ENCODE assay signal across 19 cellular contexts in the genomic region with DNA sequence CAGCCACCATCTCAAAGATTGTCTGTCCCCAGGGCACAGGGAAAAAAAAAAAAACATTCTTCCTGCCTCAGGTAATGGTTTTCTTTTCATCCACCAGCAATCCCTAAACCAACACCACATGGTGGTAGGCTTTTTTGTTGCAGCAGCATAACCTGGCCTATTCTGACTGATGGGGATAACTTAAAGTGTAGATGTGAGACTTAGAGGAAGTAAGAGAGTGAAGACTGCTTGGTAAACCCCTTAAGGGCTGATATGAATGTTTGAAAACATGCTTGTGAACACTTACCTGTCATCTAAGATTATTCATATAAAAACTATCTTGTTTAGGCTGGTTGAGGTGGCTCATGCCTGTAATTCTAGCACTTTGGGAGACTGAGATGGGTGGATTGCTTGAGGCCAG.
DNase-seq lines count a peak whose midpoint lies in the region; ATAC-seq and TF ChIP-seq lines count a peak whose summit lies in the region.
"Had no signal": no experiment of that assay in that cellular context is flagged by ENCODE, and none has a peak within 500 bp of the region (broad histone marks: within the 10 kb centered on the region; RNA-seq: fewer than 3 reads in every experiment).

No MANE protein-coding gene starts in this region.

- H3K9me3 ChIP-seq in MM.1S (replicated peaks; ENCODE audit: insufficient read depth, low read length) (no peaks in the 10 kb centered on the region), breast epithelium (no peaks in the 10 kb centered on the region)

- H3K79me2 ChIP-seq in MM.1S (ENCODE audit: low read length) = no peaks in the 10 kb centered on the region

- H3K27me3 ChIP-seq in MM.1S (replicated peaks; ENCODE audit: insufficient read depth, low read length) (no peaks in the 10 kb centered on the region), breast epithelium (no peaks in the 10 kb centered on the region)

- H3K4me3 ChIP-seq in MM.1S (ENCODE audit: low read length) (no peak overlapping the region), breast epithelium (no peak overlapping the region)

- peaks cover 30% of the 10 kb centered on the region for H3F3A ChIP-seq in MM.1S (ENCODE audit: insufficient read depth, low read length)

- intact Hi-C loops in breast epithelium (cut with DNase I; ENCODE audit: low total_unique reads) = no loop called here

- H3K4me3 Mint-ChIP-seq in activated CD8-positive, alpha-beta memory T cell treated with anti-CD3 and anti-CD28 coated beads, Interleukin-2, amount 10 ng/mL, durations not matched to agents 7 days and 5 days = no peak overlapping the region
- H3K4me3 Mint-ChIP-seq in activated naive CD8-positive, alpha-beta T cell treated with anti-CD3 and anti-CD28 coated beads, Interleukin-2, amount 50 U/mL, for 24 hours = peak overlapping the region; percentile 37
- no peak overlapping the region for H3K4me3 Mint-ChIP-seq in stimulated activated memory B cell treated with anti-CD40 and anti-IgM and Interleukin-4, amounts not matched to agents 10 μg/mL and 1 μg/mL and 100 μg/mL, for 72 hours
- H3K4me3 Mint-ChIP-seq: activated naive CD4-positive, alpha-beta T cell treated with anti-CD3 and anti-CD28 coated beads, Interleukin-2, amount 50 U/mL, for 24 hours had no signal

- no peak for TF ChIP-seq CTCF in MM.1S (IDR thresholded peaks at IDR 0.05; ENCODE audit: low read length)
- no peak for TF ChIP-seq CTCF in breast epithelium (IDR thresholded peaks at IDR 0.05)

- peak overlapping the region; percentile 97; the same call in 1 of the 2 replicates for H3K27ac ChIP-seq in MM.1S (ENCODE audit: low read length)
- H3K27ac ChIP-seq in breast epithelium = no peak overlapping the region
- H3K27ac ChIP-seq: HL-60 had no signal

- no peaks in the 10 kb centered on the region for H3K27me3 Mint-ChIP-seq in activated CD8-positive, alpha-beta memory T cell treated with anti-CD3 and anti-CD28 coated beads, Interleukin-2, amount 10 ng/mL, durations not matched to agents 7 days and 5 days
- H3K27me3 Mint-ChIP-seq in activated naive CD8-positive, alpha-beta T cell treated with anti-CD3 and anti-CD28 coated beads, Interleukin-2, amount 50 U/mL, for 24 hours = no peaks in the 10 kb centered on the region
- no peaks in the 10 kb centered on the region for H3K27me3 Mint-ChIP-seq in stimulated activated memory B cell treated with anti-CD40 and anti-IgM and Interleukin-4, amounts not matched to agents 10 μg/mL and 1 μg/mL and 100 μg/mL, for 72 hours
- H3K27me3 Mint-ChIP-seq: activated naive CD4-positive, alpha-beta T cell treated with anti-CD3 and anti-CD28 coated beads, Interleukin-2, amount 50 U/mL, for 24 hours had no signal

- H2AFZ ChIP-seq in MM.1S (ENCODE audit: low read length) = no peak overlapping the region

- H3K4me2 ChIP-seq in MM.1S (ENCODE audit: low read depth, low read length) = peak overlapping the region; percentile 78; the same call in 1 of the 2 replicates

- peaks cover 56% of the 10 kb centered on the region for H3K4me1 Mint-ChIP-seq in activated CD8-positive, alpha-beta memory T cell treated with anti-CD3 and anti-CD28 coated beads, Interleukin-2, amount 10 ng/mL, durations not matched to agents 7 days and 5 days
- H3K4me1 Mint-ChIP-seq in activated naive CD8-positive, alpha-beta T cell treated with anti-CD3 and anti-CD28 coated beads, Interleukin-2, amount 50 U/mL, for 24 hours = peaks cover 51% of the 10 kb centered on the region
- peaks cover 43% of the 10 kb centered on the region for H3K4me1 Mint-ChIP-seq in stimulated activated memory B cell treated with anti-CD40 and anti-IgM and Interleukin-4, amounts not matched to agents 10 μg/mL and 1 μg/mL and 100 μg/mL, for 72 hours

- no peak for TF ChIP-seq POLR2A in breast epithelium (IDR thresholded peaks at IDR 0.05)

- H3K9me2 ChIP-seq in MM.1S (replicated peaks; ENCODE audit: insufficient read depth, low read length) = no peaks in the 10 kb centered on the region

- peak overlapping the region; percentile 98 for H3K27ac Mint-ChIP-seq in activated CD8-positive, alpha-beta memory T cell treated with anti-CD3 and anti-CD28 coated beads, Interleukin-2, amount 10 ng/mL, durations not matched to agents 7 days and 5 days
- H3K27ac Mint-ChIP-seq in activated naive CD8-positive, alpha-beta T cell treated with anti-CD3 and anti-CD28 coated beads, Interleukin-2, amount 50 U/mL, for 24 hours = peak overlapping the region; percentile 95
- peak overlapping the region; percentile 63 for H3K27ac Mint-ChIP-seq in stimulated activated memory B cell treated with anti-CD40 and anti-IgM and Interleukin-4, amounts not matched to agents 10 μg/mL and 1 μg/mL and 100 μg/mL, for 72 hours

- H3K9ac ChIP-seq in MM.1S (ENCODE audit: low read length) = peak overlapping the region; percentile 78; the same call in 1 of the 2 replicates

- CTCF ChIA-PET in activated CD8-positive, alpha-beta memory T cell treated with anti-CD3 and anti-CD28 coated beads, Interleukin-2, amount 10 ng/mL, durations not matched to agents 7 days and 5 days (lab: Charles Lee) = interaction anchor here (0.7 to 3.4 kb wide), 8 partner anchors 17 to 130 kb away, joined by 3 to 15 read pairs (median 5); partner anchors contain the start of gene RAP1B

- H4K20me1 ChIP-seq in MM.1S (ENCODE audit: insufficient read depth, low read length) = no peaks in the 10 kb centered on the region

- H3K4me1 ChIP-seq in MM.1S (ENCODE audit: low read length) (peaks cover 39% of the 10 kb centered on the region), breast epithelium (no peaks in the 10 kb centered on the region)

- ATAC-seq in activated CD8-positive, alpha-beta memory T cell treated with anti-CD3 and anti-CD28 coated beads, Interleukin-2, amount 10 ng/mL, durations not matched to agents 7 days and 5 days = no peak
- no peak for ATAC-seq in activated naive CD8-positive, alpha-beta T cell treated with anti-CD3 and anti-CD28 coated beads, Interleukin-2, amount 50 U/mL, for 24 hours
- ATAC-seq in stimulated activated memory B cell treated with anti-CD40 and anti-IgM and Interleukin-4, amounts not matched to agents 10 μg/mL and 1 μg/mL and 100 μg/mL, for 72 hours = no peak
- no peak for ATAC-seq in GM19328 (IDR thresholded peaks at IDR 0.05; ENCODE audit: unreplicated experiment)
- ATAC-seq: Right ventricle myocardium inferior, sciatic nerve had no signal

- peaks cover 2% of the 10 kb centered on the region for H3K9me3 Mint-ChIP-seq in activated CD8-positive, alpha-beta memory T cell treated with anti-CD3 and anti-CD28 coated beads, Interleukin-2, amount 10 ng/mL, durations not matched to agents 7 days and 5 days (ENCODE audit: low read depth)
- peaks cover 3% of the 10 kb centered on the region for H3K9me3 Mint-ChIP-seq in activated naive CD8-positive, alpha-beta T cell treated with anti-CD3 and anti-CD28 coated beads, Interleukin-2, amount 50 U/mL, for 24 hours
- peaks cover 3% of the 10 kb centered on the region for H3K9me3 Mint-ChIP-seq in stimulated activated memory B cell treated with anti-CD40 and anti-IgM and Interleukin-4, amounts not matched to agents 10 μg/mL and 1 μg/mL and 100 μg/mL, for 72 hours

- H3K36me3 Mint-ChIP-seq in activated CD8-positive, alpha-beta memory T cell treated with anti-CD3 and anti-CD28 coated beads, Interleukin-2, amount 10 ng/mL, durations not matched to agents 7 days and 5 days = peaks cover 35% of the 10 kb centered on the region
- peaks cover 3% of the 10 kb centered on the region for H3K36me3 Mint-ChIP-seq in activated naive CD8-positive, alpha-beta T cell treated with anti-CD3 and anti-CD28 coated beads, Interleukin-2, amount 50 U/mL, for 24 hours (ENCODE audit: low read depth)
- H3K36me3 Mint-ChIP-seq in stimulated activated memory B cell treated with anti-CD40 and anti-IgM and Interleukin-4, amounts not matched to agents 10 μg/mL and 1 μg/mL and 100 μg/mL, for 72 hours = no peaks in the 10 kb centered on the region
- H3K36me3 Mint-ChIP-seq: activated naive CD4-positive, alpha-beta T cell treated with anti-CD3 and anti-CD28 coated beads, Interleukin-2, amount 50 U/mL, for 24 hours had no signal

- H3K36me3 ChIP-seq in MM.1S (replicated peaks; ENCODE audit: insufficient read depth, low read length) (no peaks in the 10 kb centered on the region), breast epithelium (no peaks in the 10 kb centered on the region)

- no peak for DNase-seq in activated CD8-positive, alpha-beta memory T cell treated with anti-CD3 and anti-CD28 coated beads, Interleukin-2, amount 10 ng/mL, durations not matched to agents 7 days and 5 days
- no peak for DNase-seq in activated CD8-positive, alpha-beta memory T cell treated with anti-CD3 and anti-CD28 coated beads for 24 hours
- DNase-seq in MM.1S (no peak), breast epithelium (ENCODE audit: low spot score in 2 of 2) (no peak), GM19238 (ENCODE audit: insufficient read length, low spot score) (no peak)
- no peak for DNase-seq in activated naive CD8-positive, alpha-beta T cell treated with anti-CD3 and anti-CD28 coated beads, Interleukin-2, amount 50 U/mL, for 24 hours
- DNase-seq: ACHN; effector CD4-positive, alpha-beta T cell; Karpas-422; midbrain; NCI-H1436; nucleus accumbens; T-helper 9 cell had no signal
